ENCODE assay signal across 8 cellular contexts in the genomic region with DNA sequence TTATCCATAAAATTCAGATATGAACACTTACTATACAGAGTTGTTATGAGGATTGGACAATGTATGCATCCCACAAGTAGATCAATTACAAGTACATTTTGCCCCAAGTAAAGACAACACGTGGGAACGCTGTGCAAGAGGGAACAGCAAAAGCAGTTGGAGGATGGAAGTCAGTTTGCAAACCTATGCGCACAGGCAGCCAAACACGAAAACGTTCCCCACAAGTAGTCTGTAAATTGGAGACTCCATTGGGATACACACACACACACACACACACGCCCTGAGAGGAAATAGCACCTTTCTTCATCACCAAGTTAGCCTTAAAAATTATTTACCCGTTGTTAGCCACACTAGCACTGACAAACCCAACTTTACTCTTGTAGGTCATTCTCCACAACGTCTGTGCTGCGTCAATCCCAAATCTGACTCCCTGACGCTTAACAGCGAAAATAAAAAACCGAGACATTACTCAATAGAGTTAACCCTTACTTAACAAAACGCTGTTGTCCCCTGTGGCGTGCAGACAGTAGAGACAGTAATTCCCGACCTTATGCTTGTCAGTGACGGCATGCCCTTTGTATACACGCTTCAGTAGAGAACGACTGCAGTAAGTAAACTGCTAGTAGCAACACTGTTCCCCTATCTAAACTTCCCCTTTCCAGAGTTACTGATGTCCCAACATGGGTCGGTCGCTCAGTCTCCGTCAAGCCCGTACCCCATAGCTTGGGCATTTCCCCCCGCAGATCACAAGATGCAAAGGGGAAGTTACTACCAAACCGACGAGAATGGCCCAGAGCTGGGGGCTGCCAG. TPM values are rescaled to one million over a fixed set of nuclear protein-coding genes. Genes with fewer than 3 reads are reported as not detected.
A peak's percentile ranks its signal among the peaks of the same experiment; 100 is the strongest.
DNase-seq lines count a peak whose midpoint lies in the region; ATAC-seq and TF ChIP-seq lines count a peak whose summit lies in the region.

No MANE protein-coding gene starts in this region.

- no peaks in the 10 kb centered on the region for H3K9me2 ChIP-seq in Karpas-422 (replicated peaks; ENCODE audit: insufficient read depth, low read length)

- peaks cover 6% of the 10 kb centered on the region for H3K9me3 Mint-ChIP-seq in WTC11

- peak overlapping the region; percentile 91 for H2AFZ ChIP-seq in Karpas-422 (ENCODE audit: low read length)

- no peak for TF ChIP-seq POLR2A in esophagus muscularis mucosa (IDR thresholded peaks at IDR 0.05; ENCODE audit: low read depth)

- TF ChIP-seq CTCF in WTC11 (IDR thresholded peaks at IDR 0.05) (no peak), esophagus muscularis mucosa (IDR thresholded peaks at IDR 0.05) (no peak)

- ATAC-seq in Right ventricle myocardium inferior (peak; percentile 70), WTC11 (peak; percentile 15)

- peak overlapping the region; percentile 97 for H3K4me3 Mint-ChIP-seq in WTC11

- H3K27me3 ChIP-seq in HAP-1 (ENCODE audit: low read depth) = no peaks in the 10 kb centered on the region
- no peaks in the 10 kb centered on the region for H3K27me3 ChIP-seq in Karpas-422 (ENCODE audit: low read length)
- no peaks in the 10 kb centered on the region for H3K27me3 ChIP-seq in esophagus muscularis mucosa

- H3K27ac ChIP-seq in Karpas-422 (ENCODE audit: low read length) (peak overlapping the region; percentile 17), esophagus muscularis mucosa (replicated peaks in 1 of 4) (peak overlapping the region; percentile 78 to 90 (median 83))

- in situ Hi-C loops in HAP-1 (cut with MboI; ENCODE audit: low sequenced_read_pairs) = no loop called here

- H3K36me3 ChIP-seq in HAP-1 (replicated peaks) = no peaks in the 10 kb centered on the region
- no peaks in the 10 kb centered on the region for H3K36me3 ChIP-seq in Karpas-422 (ENCODE audit: insufficient read depth, low read length)
- H3K36me3 ChIP-seq in esophagus muscularis mucosa = no peaks in the 10 kb centered on the region

- POLR2A ChIA-PET in WTC11 (lab: Charles Lee) = interaction anchor here (0.9 to 2.4 kb wide), 10 partner anchors 9 to 109 kb away, joined by 3 to 44 read pairs (median 6); a partner anchor contains a TSS

- no peak for TF ChIP-seq EP300 in esophagus muscularis mucosa (IDR thresholded peaks at IDR 0.05)

- intact Hi-C loops in Right ventricle myocardium inferior (cut with DNase I) = loop anchor here (2.0 kb wide), 1 partner anchor 67 kb away; a partner anchor contains a TSS
- intact Hi-C loops in cardiac septum (cut with DNase I) = loop anchor here (1.0 to 5.0 kb wide), 2 partner anchors 67 to 107 kb away; a partner anchor contains a TSS
- intact Hi-C loops in esophagus muscularis mucosa (cut with DNase I) = loop anchor here (2.0 kb wide), 2 partner anchors 65 to 107 kb away; no protein-coding TSS in a partner anchor

- H3K4me2 ChIP-seq in Karpas-422 (ENCODE audit: low read depth, low read length, poor library complexity, severe bottlenecking) = peak overlapping the region; percentile 86

- WGBS in esophagus muscularis mucosa = 3% methylated on average over 19 of the region's 25 CpGs

- H3K4me1 Mint-ChIP-seq in WTC11 = peaks cover 33% of the 10 kb centered on the region

- H3K9me3 ChIP-seq in HAP-1 = no peaks in the 10 kb centered on the region
- H3K9me3 ChIP-seq in Karpas-422 (ENCODE audit: low read length) = no peaks in the 10 kb centered on the region
- no peaks in the 10 kb centered on the region for H3K9me3 ChIP-seq in esophagus muscularis mucosa

- H3K27ac Mint-ChIP-seq in WTC11 = peak overlapping the region; percentile 85

- H3K36me3 Mint-ChIP-seq in WTC11 = peaks cover 6% of the 10 kb centered on the region

- H3K4me1 ChIP-seq in HAP-1 = no peaks in the 10 kb centered on the region; the same call in none of the 2 replicates
- H3K4me1 ChIP-seq in Karpas-422 (ENCODE audit: low read length) = peaks cover 20% of the 10 kb centered on the region
- peaks cover 9 to 26% (median 23%) of the 10 kb centered on the region in 4 donors for H3K4me1 ChIP-seq in esophagus muscularis mucosa

- CTCF ChIA-PET in WTC11 (lab: Charles Lee) = interaction anchor here (1.0 to 1.7 kb wide), 4 partner anchors 21 to 340 kb away, joined by 3 to 13 read pairs (median 3); no protein-coding TSS in a partner anchor

- DNase-seq in Right ventricle myocardium inferior (ENCODE audit: missing footprints) (no peak), cardiac septum (ENCODE audit: low spot score) (no peak), HAP-1 (ENCODE audit: low spot score in 2 of 2) (peak; percentile 26 to 35), Karpas-422 (peak; percentile 90), WTC11 (ENCODE audit: low spot score) (no peak), esophagus muscularis mucosa (ENCODE audit: extremely low spot score) (no peak), myocyte (ENCODE audit: low read depth) (peak; percentile 57)
- no peak for DNase-seq in activated effector memory CD4-positive, alpha-beta T cell treated with anti-CD3 and anti-CD28 coated beads, Interleukin-2, amount 50 U/mL, for 16 hours

- H3K79me2 ChIP-seq in Karpas-422 (ENCODE audit: low read length) = peaks cover 45% of the 10 kb centered on the region

- no peaks in the 10 kb centered on the region for H4K20me1 ChIP-seq in Karpas-422 (ENCODE audit: insufficient read depth, low read depth, low read length)

- H3K27me3 Mint-ChIP-seq in WTC11 (ENCODE audit: low read depth) = no peaks in the 10 kb centered on the region; the same call in 1 of the 2 replicates

- H3K4me3 ChIP-seq in HAP-1 (peak overlapping the region; percentile 80), Karpas-422 (ENCODE audit: low read length) (peak overlapping the region; percentile 81), esophagus muscularis mucosa (peak overlapping the region; percentile 77 to 91 (median 86))

- H3K9ac ChIP-seq in Karpas-422 (ENCODE audit: low read length) = peak overlapping the region; percentile 82

TF ChIP-seq in WTC11, 78 proteins besides CTCF, POLR2A, EP300 and RAD21:
- 0 out of 2 replicates have a peak, but pooled peaks have one; percentile 82 for TF ChIP-seq FOXK1 (CRISPR knock-in tag; IDR thresholded peaks at IDR 0.05)
- no peak for TF ChIP-seq KAT7 (CRISPR knock-in tag; IDR thresholded peaks at IDR 0.05; ENCODE audit: borderline replicate concordance)

RNA-seq across cellular contexts. Expression of a gene that starts 0.7 kb away (rescaled TPM):
- 24.8 TPM for total RNA-seq in Right ventricle myocardium inferior
- 29.8 TPM for total RNA-seq in cardiac septum
- 57.2 and 91.6 TPM in 2 replicates for total RNA-seq in Karpas-422 (2014; rRNA removed; shearing (Covaris generic); ENCODE audit: low replicate concordance)
- total RNA-seq in WTC11 (2021) = 35.1 to 37.6 TPM (median 37.5 TPM) in 3 replicates
- 10 to 100 TPM; 22.1 to 24.9 (median 24.5) TPM for total RNA-seq in esophagus muscularis mucosa
- 35.3 and 44.5 TPM in 2 replicates for total RNA-seq in myocyte
- polyA plus RNA-seq in myocyte (2012) = 31.0 TPM

Comparison
In these comparisons a context has a peak if more than half of its experiments do, and no peak if none do; other contexts are left out.
1. DNase-seq: peak in HAP-1 (2 of 2), Karpas-422 (single experiment) and myocyte (single experiment); none in Right ventricle myocardium inferior (single experiment), cardiac septum (single experiment), WTC11 (single experiment), esophagus muscularis mucosa (single experiment) and activated effector memory CD4-positive, alpha-beta T cell treated with anti-CD3 and anti-CD28 coated beads, Interleukin-2, amount 50 U/mL, for 16 hours (single experiment).
2. Peak in every context shown above with its lines, with median percentiles within 50 percentile points of each other: H3K4me3 ChIP-seq.